In genomic region chr13:64446372-64446771, GRCh38 we compare ENCODE assay signal across 13 cellular contexts.
DNase-seq lines count a peak whose midpoint lies in the region; FAIRE-seq and TF ChIP-seq lines count a peak whose summit lies in the region.
"Had no signal": no experiment of that assay in that cellular context is flagged by ENCODE, and none has a peak within 500 bp of the region (broad histone marks: within the 10 kb centered on the region; RNA-seq: fewer than 3 reads in every experiment).

No MANE protein-coding gene starts in this region.

- peaks cover 0 to 20% (median 4%) of the 10 kb centered on the region in 6 donors for H3K9me3 Mint-ChIP-seq in immature natural killer cell
- H3K9me3 Mint-ChIP-seq in activated naive CD4-positive, alpha-beta T cell treated with anti-CD3 and anti-CD28 coated beads for 36 hours: no peaks in the 10 kb centered on the region
- H3K9me3 Mint-ChIP-seq: stimulated activated naive B cell treated with anti-CD40 and anti-IgM and Interleukin-4, amounts not matched to agents 10 μg/mL and 1 μg/mL and 100 μg/mL, for 72 hours had no signal

- no peaks in the 10 kb centered on the region for H3K4me1 Mint-ChIP-seq in immature natural killer cell
- no peaks in the 10 kb centered on the region for H3K4me1 Mint-ChIP-seq in activated naive CD4-positive, alpha-beta T cell treated with anti-CD3 and anti-CD28 coated beads for 36 hours (ENCODE audit: low read depth)
- H3K4me1 Mint-ChIP-seq: stimulated activated naive B cell treated with anti-CD40 and anti-IgM and Interleukin-4, amounts not matched to agents 10 μg/mL and 1 μg/mL and 100 μg/mL, for 72 hours had no signal

- H3K4me3 Mint-ChIP-seq in immature natural killer cell: no peak overlapping the region
- H3K4me3 Mint-ChIP-seq in activated naive CD4-positive, alpha-beta T cell treated with anti-CD3 and anti-CD28 coated beads for 36 hours: no peak overlapping the region
- H3K4me3 Mint-ChIP-seq: stimulated activated naive B cell treated with anti-CD40 and anti-IgM and Interleukin-4, amounts not matched to agents 10 μg/mL and 1 μg/mL and 100 μg/mL, for 72 hours had no signal

- TF ChIP-seq CTCF in LNCaP clone FGC (IDR thresholded peaks at IDR 0.05; ENCODE audit: control insufficient read depth, extremely low read depth, insufficient read depth): peak; percentile 50
- peak; percentile 16 for TF ChIP-seq CTCF in bronchial epithelial cell (IDR thresholded peaks at IDR 0.05; ENCODE audit: insufficient read depth, low read length, severe bottlenecking)
- peak; percentile 35 for TF ChIP-seq CTCF in retinal pigment epithelial cell (conservative IDR thresholded peaks at IDR 0.05; ENCODE audit: low read depth, low read length)

- no peak for FAIRE-seq in bronchial epithelial cell (lab: Jason Lieb, UNC)

- no peaks in the 10 kb centered on the region for H3K27me3 ChIP-seq in bronchial epithelial cell (ENCODE audit: control insufficient read depth, insufficient read depth, low read length)

- CTCF ChIA-PET in activated naive CD4-positive, alpha-beta T cell treated with anti-CD3 and anti-CD28 coated beads for 36 hours (lab: Charles Lee): no interaction called here

- peaks cover 0 to 3% (median 0%) of the 10 kb centered on the region in 3 donors for H3K27me3 Mint-ChIP-seq in immature natural killer cell (ENCODE audit: low read depth in 3 of 3)
- H3K27me3 Mint-ChIP-seq in activated naive CD4-positive, alpha-beta T cell treated with anti-CD3 and anti-CD28 coated beads for 36 hours (ENCODE audit: low read depth): no peaks in the 10 kb centered on the region
- H3K27me3 Mint-ChIP-seq: stimulated activated naive B cell treated with anti-CD40 and anti-IgM and Interleukin-4, amounts not matched to agents 10 μg/mL and 1 μg/mL and 100 μg/mL, for 72 hours had no signal

- H3K36me3 Mint-ChIP-seq in immature natural killer cell: no peaks in the 10 kb centered on the region
- H3K36me3 Mint-ChIP-seq in activated naive CD4-positive, alpha-beta T cell treated with anti-CD3 and anti-CD28 coated beads for 36 hours (ENCODE audit: low read depth): no peaks in the 10 kb centered on the region
- H3K36me3 Mint-ChIP-seq: stimulated activated naive B cell treated with anti-CD40 and anti-IgM and Interleukin-4, amounts not matched to agents 10 μg/mL and 1 μg/mL and 100 μg/mL, for 72 hours had no signal

- intact Hi-C loops in activated naive CD4-positive, alpha-beta T cell treated with anti-CD3 and anti-CD28 coated beads for 36 hours (cut with micrococcal nuclease): no loop called here

- H3K4me3 ChIP-seq in LNCaP clone FGC (ENCODE audit: low read depth, low read length): no peak overlapping the region
- H3K4me3 ChIP-seq in bronchial epithelial cell (ENCODE audit: low read depth, low read length): no peak overlapping the region
- H3K4me3 ChIP-seq in retinal pigment epithelial cell (ENCODE audit: low read length): no peak overlapping the region

- H3K36me3 ChIP-seq in bronchial epithelial cell (ENCODE audit: control insufficient read depth, insufficient read depth, low read length): no peaks in the 10 kb centered on the region

- H3K27ac Mint-ChIP-seq in immature natural killer cell: no peak overlapping the region
- H3K27ac Mint-ChIP-seq in activated naive CD4-positive, alpha-beta T cell treated with anti-CD3 and anti-CD28 coated beads for 36 hours: no peak overlapping the region
- H3K27ac Mint-ChIP-seq: stimulated activated naive B cell treated with anti-CD40 and anti-IgM and Interleukin-4, amounts not matched to agents 10 μg/mL and 1 μg/mL and 100 μg/mL, for 72 hours had no signal

- DNase-seq in SIG-M5 treated with dmso at 0.1 percent for 504 hours (lab: John Stamatoyannopoulos, UW; ENCODE audit: unreplicated experiment) (peak; percentile 17), SIG-M5 (lab: John Stamatoyannopoulos, UW) (no peak), LNCaP clone FGC (ENCODE audit: low read depth) (peak; percentile 40), bronchial epithelial cell (ENCODE audit: low read depth) (no peak), retinal pigment epithelial cell (ENCODE audit: low read depth) (no peak), immature natural killer cell (no peak), T-helper 9 cell (no peak)
- DNase-seq in activated naive CD4-positive, alpha-beta T cell treated with anti-CD3 and anti-CD28 coated beads for 36 hours: no peak
- DNase-seq: aorta; islet precursor cell; NCI-H1417 treated with DMSO at 0.1 percent for 48 hours; stimulated activated naive B cell treated with anti-CD40 and anti-IgM and Interleukin-4, amounts not matched to agents 10 μg/mL and 1 μg/mL and 100 μg/mL, for 72 hours; T1000 had no signal

Comparison
In these comparisons a context has a peak if more than half of its experiments do, and no peak if none do; other contexts are left out.
1. DNase-seq: peak in SIG-M5 treated with dmso at 0.1 percent for 504 hours (single experiment) and LNCaP clone FGC (single experiment); none in SIG-M5 (single experiment), bronchial epithelial cell (single experiment), retinal pigment epithelial cell (single experiment), immature natural killer cell (0 of 3), activated naive CD4-positive, alpha-beta T cell treated with anti-CD3 and anti-CD28 coated beads for 36 hours (single experiment) and T-helper 9 cell (single experiment).
2. Peak in every context shown above with its lines, with median percentiles within 50 percentile points of each other: CTCF ChIP-seq.